ENCODE assay signal across 8 cellular contexts in genomic region chr6:35728663-35729348, GRCh38. TPM values are rescaled to one million over a fixed set of nuclear protein-coding genes. Genes with fewer than 3 reads are reported as not detected.
DNase-seq lines count a peak whose midpoint lies in the region; ATAC-seq and TF ChIP-seq lines count a peak whose summit lies in the region.

No MANE protein-coding gene starts in this region.

- DNase-seq in BE2C (peak; percentile 23), Karpas-422 (peak; percentile 56)
- DNase-seq in activated naive CD8-positive, alpha-beta T cell treated with anti-CD3 and anti-CD28 coated beads for 36 hours = peak; percentile 40
- peak in 5 of 6 experiments; percentile 20 to 65 (median 50) for DNase-seq in stimulated activated naive CD4-positive, alpha-beta T cell (lab: John Stamatoyannopoulos, UW)

- no peaks in the 10 kb centered on the region for H3K9me2 ChIP-seq in Karpas-422 (replicated peaks; ENCODE audit: insufficient read depth, low read length)

- ATAC-seq in GM18868 (IDR thresholded peaks at IDR 0.05; ENCODE audit: unreplicated experiment) (no peak), HG02763 (IDR thresholded peaks at IDR 0.05; ENCODE audit: unreplicated experiment) (no peak), HG02852 (IDR thresholded peaks at IDR 0.05; ENCODE audit: unreplicated experiment) (no peak)

- H3K9ac ChIP-seq in Karpas-422 (ENCODE audit: low read length) = peak overlapping the region; percentile 85
- peak overlapping the region; percentile 16 for H3K9ac ChIP-seq in iPS-15b (ENCODE audit: low read depth, low read length)

- H3K9me3 Mint-ChIP-seq in activated naive CD8-positive, alpha-beta T cell treated with anti-CD3 and anti-CD28 coated beads for 36 hours = no peaks in the 10 kb centered on the region

- H3K4me1 ChIP-seq in BE2C = peaks cover 33% of the 10 kb centered on the region
- peaks cover 48% of the 10 kb centered on the region for H3K4me1 ChIP-seq in Karpas-422 (ENCODE audit: low read length)
- H3K4me1 ChIP-seq in iPS-15b (ENCODE audit: control insufficient read depth, insufficient read depth, low read length) = peaks cover 20% of the 10 kb centered on the region

- H3K27me3 Mint-ChIP-seq in activated naive CD8-positive, alpha-beta T cell treated with anti-CD3 and anti-CD28 coated beads for 36 hours = no peaks in the 10 kb centered on the region

- no peaks in the 10 kb centered on the region for H3K9me3 ChIP-seq in BE2C
- no peaks in the 10 kb centered on the region for H3K9me3 ChIP-seq in Karpas-422 (ENCODE audit: low read length)
- H3K9me3 ChIP-seq in iPS-15b (ENCODE audit: control insufficient read depth, insufficient read depth, low read length) = no peaks in the 10 kb centered on the region

- H3K79me2 ChIP-seq in Karpas-422 (ENCODE audit: low read length) = no peaks in the 10 kb centered on the region

- peak overlapping the region; percentile 99 for H3K4me2 ChIP-seq in Karpas-422 (ENCODE audit: low read depth, low read length, poor library complexity, severe bottlenecking)

- H3K4me3 ChIP-seq in BE2C (ENCODE audit: low read depth, low read length) = peak overlapping the region; percentile 72
- H3K4me3 ChIP-seq in Karpas-422 (ENCODE audit: low read length) = peak overlapping the region; percentile 86
- H3K4me3 ChIP-seq in iPS-15b (ENCODE audit: low read depth, low read length) = peak overlapping the region; percentile 82

- peak overlapping the region; percentile 92 for H2AFZ ChIP-seq in Karpas-422 (ENCODE audit: low read length)

- H3K27ac Mint-ChIP-seq in activated naive CD8-positive, alpha-beta T cell treated with anti-CD3 and anti-CD28 coated beads for 36 hours = peak overlapping the region; percentile 92

- H3K4me1 Mint-ChIP-seq in activated naive CD8-positive, alpha-beta T cell treated with anti-CD3 and anti-CD28 coated beads for 36 hours = peaks cover 78% of the 10 kb centered on the region

- H4K20me1 ChIP-seq in Karpas-422 (ENCODE audit: insufficient read depth, low read depth, low read length) = no peaks in the 10 kb centered on the region

- H3K27ac ChIP-seq in Karpas-422 (ENCODE audit: low read length) = no peak overlapping the region

- no peaks in the 10 kb centered on the region for H3K27me3 ChIP-seq in BE2C
- no peaks in the 10 kb centered on the region for H3K27me3 ChIP-seq in Karpas-422 (ENCODE audit: low read length)
- peaks cover 18% of the 10 kb centered on the region for H3K27me3 ChIP-seq in iPS-15b (ENCODE audit: control insufficient read depth, insufficient read depth, low read length)

- H3K4me3 Mint-ChIP-seq in activated naive CD8-positive, alpha-beta T cell treated with anti-CD3 and anti-CD28 coated beads for 36 hours = peak overlapping the region; percentile 79

- TF ChIP-seq CTCF in BE2C (IDR thresholded peaks at IDR 0.05; ENCODE audit: low read depth, low read length) = no peak

- peaks cover 7% of the 10 kb centered on the region for H3K36me3 Mint-ChIP-seq in activated naive CD8-positive, alpha-beta T cell treated with anti-CD3 and anti-CD28 coated beads for 36 hours

- no peaks in the 10 kb centered on the region for H3K36me3 ChIP-seq in BE2C
- H3K36me3 ChIP-seq in Karpas-422 (ENCODE audit: insufficient read depth, low read length) = no peaks in the 10 kb centered on the region
- H3K36me3 ChIP-seq in iPS-15b (ENCODE audit: control insufficient read depth, insufficient read depth, low read length) = no peaks in the 10 kb centered on the region

RNA-seq across cellular contexts. Expression of gene ARMC12, which starts 8.0 kb away (rescaled TPM):
- polyA plus RNA-seq in BE2C (2012; ENCODE audit: insufficient read depth, insufficient read length, low read depth) = 3.1 TPM
- total RNA-seq in Karpas-422 (2014; rRNA removed; shearing (Covaris generic); ENCODE audit: low replicate concordance) = 0.60 and 1.6 TPM in 2 replicates
- 1 to 10 TPM; 1.8 to 2.0 TPM for total RNA-seq in activated naive CD8-positive, alpha-beta T cell treated with anti-CD3 and anti-CD28 coated beads for 36 hours

RNA-seq across cellular contexts. Expression of gene FKBP5, which starts 40.1 kb away (rescaled TPM):
- 35.2 TPM for polyA plus RNA-seq in BE2C (2012; ENCODE audit: insufficient read depth, insufficient read length, low read depth)
- 22.9 and 28.3 TPM in 2 replicates for total RNA-seq in Karpas-422 (2014; rRNA removed; shearing (Covaris generic); ENCODE audit: low replicate concordance)
- total RNA-seq in activated naive CD8-positive, alpha-beta T cell treated with anti-CD3 and anti-CD28 coated beads for 36 hours = 100 to 1,000 TPM; 110 TPM

RNA-seq across cellular contexts. Expression of gene CLPSL2, which starts 47.6 kb away (rescaled TPM):
- not detected for polyA plus RNA-seq in BE2C (2012; ENCODE audit: insufficient read depth, insufficient read length, low read depth)
- not detected in 2 replicates for total RNA-seq in Karpas-422 (2014; rRNA removed; shearing (Covaris generic); ENCODE audit: low replicate concordance)
- not detected for total RNA-seq in activated naive CD8-positive, alpha-beta T cell treated with anti-CD3 and anti-CD28 coated beads for 36 hours

RNA-seq across cellular contexts. Expression of gene CLPSL1, which starts 52.0 kb away (rescaled TPM):
- polyA plus RNA-seq in BE2C (2012; ENCODE audit: insufficient read depth, insufficient read length, low read depth) = not detected
- not detected in 2 replicates for total RNA-seq in Karpas-422 (2014; rRNA removed; shearing (Covaris generic); ENCODE audit: low replicate concordance)
- total RNA-seq in activated naive CD8-positive, alpha-beta T cell treated with anti-CD3 and anti-CD28 coated beads for 36 hours = not detected
